1 cellular context compared by ENCODE assay signal in the genomic region with DNA sequence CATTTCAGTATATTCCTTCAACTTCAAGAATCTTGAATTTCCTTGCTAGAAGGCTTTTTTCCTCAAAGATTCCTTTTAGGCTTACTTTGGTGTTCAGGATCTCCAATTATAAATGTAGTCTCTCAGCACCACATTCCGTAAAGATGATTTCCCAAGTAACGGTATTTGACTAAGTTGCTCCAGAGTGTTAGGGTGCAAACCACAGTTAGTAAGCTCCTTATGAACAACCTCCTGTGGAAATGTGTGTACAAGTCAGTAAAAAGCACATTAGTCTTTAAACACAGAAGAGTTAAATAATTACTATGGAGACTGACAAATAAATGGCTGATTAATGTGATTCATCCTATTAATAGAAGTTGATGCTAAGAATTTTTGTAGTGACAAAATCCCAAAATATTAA.
TF ChIP-seq lines count a peak whose summit lies in the region.

No MANE protein-coding gene starts in this region.

TF ChIP-seq in K562, 482 proteins besides CTCF, POLR2A, EP300 and RAD21:
- TF ChIP-seq BMI1 (IDR thresholded peaks at IDR 0.05; ENCODE audit: low read length), result no peak
- no peak for TF ChIP-seq ZEB2 (IDR thresholded peaks at IDR 0.05)
- no peak for TF ChIP-seq CHCHD3 (CRISPR knock-in tag; IDR thresholded peaks at IDR 0.05)
- no peak for TF ChIP-seq MYNN (IDR thresholded peaks at IDR 0.05)
- no peak for TF ChIP-seq MYNN (CRISPR knock-in tag; IDR thresholded peaks at IDR 0.05)
- no peak for TF ChIP-seq DDX20 (tag; IDR thresholded peaks at IDR 0.05; ENCODE audit: low read depth)
- TF ChIP-seq, protein P1, sequence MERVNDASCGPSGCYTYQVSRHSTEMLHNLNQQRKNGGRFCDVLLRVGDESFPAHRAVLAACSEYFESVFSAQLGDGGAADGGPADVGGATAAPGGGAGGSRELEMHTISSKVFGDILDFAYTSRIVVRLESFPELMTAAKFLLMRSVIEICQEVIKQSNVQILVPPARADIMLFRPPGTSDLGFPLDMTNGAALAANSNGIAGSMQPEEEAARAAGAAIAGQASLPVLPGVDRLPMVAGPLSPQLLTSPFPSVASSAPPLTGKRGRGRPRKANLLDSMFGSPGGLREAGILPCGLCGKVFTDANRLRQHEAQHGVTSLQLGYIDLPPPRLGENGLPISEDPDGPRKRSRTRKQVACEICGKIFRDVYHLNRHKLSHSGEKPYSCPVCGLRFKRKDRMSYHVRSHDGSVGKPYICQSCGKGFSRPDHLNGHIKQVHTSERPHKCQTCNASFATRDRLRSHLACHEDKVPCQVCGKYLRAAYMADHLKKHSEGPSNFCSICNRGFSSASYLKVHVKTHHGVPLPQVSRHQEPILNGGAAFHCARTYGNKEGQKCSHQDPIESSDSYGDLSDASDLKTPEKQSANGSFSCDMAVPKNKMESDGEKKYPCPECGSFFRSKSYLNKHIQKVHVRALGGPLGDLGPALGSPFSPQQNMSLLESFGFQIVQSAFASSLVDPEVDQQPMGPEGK (CRISPR knock-in tag; IDR thresholded peaks at IDR 0.05; ENCODE audit: borderline replicate concordance), result no peak
- no peak for TF ChIP-seq ZNF75A (CRISPR knock-in tag; IDR thresholded peaks at IDR 0.05)
- TF ChIP-seq PML (IDR thresholded peaks at IDR 0.05; ENCODE audit: low read length), result 0 out of 2 replicates have a peak, but pooled peaks have one; percentile 8
- TF ChIP-seq, protein P2, sequence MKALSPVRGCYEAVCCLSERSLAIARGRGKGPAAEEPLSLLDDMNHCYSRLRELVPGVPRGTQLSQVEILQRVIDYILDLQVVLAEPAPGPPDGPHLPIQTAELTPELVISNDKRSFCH (CRISPR knock-in tag; IDR thresholded peaks at IDR 0.05), result no peak
- TF ChIP-seq, protein P2 (tag; IDR thresholded peaks at IDR 0.05), result no peak
- TF ChIP-seq MTA3 (IDR thresholded peaks at IDR 0.05; ENCODE audit: borderline replicate concordance), result no peak
- TF ChIP-seq ZNF347 (CRISPR knock-in tag; IDR thresholded peaks at IDR 0.05; ENCODE audit: low read depth), result no peak
- no peak for TF ChIP-seq FOXP1 (CRISPR knock-in tag; IDR thresholded peaks at IDR 0.05)
- TF ChIP-seq, protein P3, sequence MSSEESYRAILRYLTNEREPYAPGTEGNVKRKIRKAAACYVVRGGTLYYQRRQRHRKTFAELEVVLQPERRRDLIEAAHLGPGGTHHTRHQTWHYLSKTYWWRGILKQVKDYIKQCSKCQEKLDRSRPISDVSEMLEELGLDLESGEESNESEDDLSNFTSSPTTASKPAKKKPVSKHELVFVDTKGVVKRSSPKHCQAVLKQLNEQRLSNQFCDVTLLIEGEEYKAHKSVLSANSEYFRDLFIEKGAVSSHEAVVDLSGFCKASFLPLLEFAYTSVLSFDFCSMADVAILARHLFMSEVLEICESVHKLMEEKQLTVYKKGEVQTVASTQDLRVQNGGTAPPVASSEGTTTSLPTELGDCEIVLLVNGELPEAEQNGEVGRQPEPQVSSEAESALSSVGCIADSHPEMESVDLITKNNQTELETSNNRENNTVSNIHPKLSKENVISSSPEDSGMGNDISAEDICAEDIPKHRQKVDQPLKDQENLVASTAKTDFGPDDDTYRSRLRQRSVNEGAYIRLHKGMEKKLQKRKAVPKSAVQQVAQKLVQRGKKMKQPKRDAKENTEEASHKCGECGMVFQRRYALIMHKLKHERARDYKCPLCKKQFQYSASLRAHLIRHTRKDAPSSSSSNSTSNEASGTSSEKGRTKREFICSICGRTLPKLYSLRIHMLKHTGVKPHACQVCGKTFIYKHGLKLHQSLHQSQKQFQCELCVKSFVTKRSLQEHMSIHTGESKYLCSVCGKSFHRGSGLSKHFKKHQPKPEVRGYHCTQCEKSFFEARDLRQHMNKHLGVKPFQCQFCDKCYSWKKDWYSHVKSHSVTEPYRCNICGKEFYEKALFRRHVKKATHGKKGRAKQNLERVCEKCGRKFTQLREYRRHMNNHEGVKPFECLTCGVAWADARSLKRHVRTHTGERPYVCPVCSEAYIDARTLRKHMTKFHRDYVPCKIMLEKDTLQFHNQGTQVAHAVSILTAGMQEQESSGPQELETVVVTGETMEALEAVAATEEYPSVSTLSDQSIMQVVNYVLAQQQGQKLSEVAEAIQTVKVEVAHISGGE (CRISPR knock-in tag; IDR thresholded peaks at IDR 0.05), result no peak
- TF ChIP-seq FOS (IDR thresholded peaks at IDR 0.05; ENCODE audit: extremely low read depth, insufficient read length), result no peak
- no peak for TF ChIP-seq CBX2 (IDR thresholded peaks at IDR 0.05; ENCODE audit: insufficient read depth, low read length, poor library complexity, severe bottlenecking)
- TF ChIP-seq NUFIP1 (IDR thresholded peaks at IDR 0.05; ENCODE audit: partially characterized antibody), result no peak
- no peak for TF ChIP-seq KLF1 (tag; IDR thresholded peaks at IDR 0.05)
- TF ChIP-seq POLR2AphosphoS2 (IDR thresholded peaks at IDR 0.05; ENCODE audit: low read length), result peak; percentile 64; the same call in 1 of the 2 replicates
- TF ChIP-seq ZNF79 (CRISPR knock-in tag; IDR thresholded peaks at IDR 0.05; ENCODE audit: low read depth), result no peak
- TF ChIP-seq TCF7L2 (IDR thresholded peaks at IDR 0.05; ENCODE audit: low read depth, low read length), result no peak
- peak; percentile 5 for TF ChIP-seq POLR2B (IDR thresholded peaks at IDR 0.05; ENCODE audit: low read depth, partially characterized antibody)
- TF ChIP-seq, protein P4, sequence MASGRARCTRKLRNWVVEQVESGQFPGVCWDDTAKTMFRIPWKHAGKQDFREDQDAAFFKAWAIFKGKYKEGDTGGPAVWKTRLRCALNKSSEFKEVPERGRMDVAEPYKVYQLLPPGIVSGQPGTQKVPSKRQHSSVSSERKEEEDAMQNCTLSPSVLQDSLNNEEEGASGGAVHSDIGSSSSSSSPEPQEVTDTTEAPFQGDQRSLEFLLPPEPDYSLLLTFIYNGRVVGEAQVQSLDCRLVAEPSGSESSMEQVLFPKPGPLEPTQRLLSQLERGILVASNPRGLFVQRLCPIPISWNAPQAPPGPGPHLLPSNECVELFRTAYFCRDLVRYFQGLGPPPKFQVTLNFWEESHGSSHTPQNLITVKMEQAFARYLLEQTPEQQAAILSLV (tag; IDR thresholded peaks at IDR 0.05), result no peak
- TF ChIP-seq SNRNP70 (optimal IDR thresholded peaks at IDR 0.05; ENCODE audit: low read depth, low read length), result no peak
- TF ChIP-seq, protein P5, sequence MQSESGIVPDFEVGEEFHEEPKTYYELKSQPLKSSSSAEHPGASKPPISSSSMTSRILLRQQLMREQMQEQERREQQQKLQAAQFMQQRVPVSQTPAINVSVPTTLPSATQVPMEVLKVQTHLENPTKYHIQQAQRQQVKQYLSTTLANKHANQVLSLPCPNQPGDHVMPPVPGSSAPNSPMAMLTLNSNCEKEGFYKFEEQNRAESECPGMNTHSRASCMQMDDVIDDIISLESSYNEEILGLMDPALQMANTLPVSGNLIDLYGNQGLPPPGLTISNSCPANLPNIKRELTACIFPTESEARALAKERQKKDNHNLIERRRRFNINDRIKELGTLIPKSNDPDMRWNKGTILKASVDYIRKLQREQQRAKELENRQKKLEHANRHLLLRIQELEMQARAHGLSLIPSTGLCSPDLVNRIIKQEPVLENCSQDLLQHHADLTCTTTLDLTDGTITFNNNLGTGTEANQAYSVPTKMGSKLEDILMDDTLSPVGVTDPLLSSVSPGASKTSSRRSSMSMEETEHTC (IDR thresholded peaks at IDR 0.05), result no peak
- TF ChIP-seq, protein P6, sequence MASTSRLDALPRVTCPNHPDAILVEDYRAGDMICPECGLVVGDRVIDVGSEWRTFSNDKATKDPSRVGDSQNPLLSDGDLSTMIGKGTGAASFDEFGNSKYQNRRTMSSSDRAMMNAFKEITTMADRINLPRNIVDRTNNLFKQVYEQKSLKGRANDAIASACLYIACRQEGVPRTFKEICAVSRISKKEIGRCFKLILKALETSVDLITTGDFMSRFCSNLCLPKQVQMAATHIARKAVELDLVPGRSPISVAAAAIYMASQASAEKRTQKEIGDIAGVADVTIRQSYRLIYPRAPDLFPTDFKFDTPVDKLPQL (IDR thresholded peaks at IDR 0.05; ENCODE audit: extremely low read depth, insufficient read length), result no peak
- TF ChIP-seq ZNF224 (CRISPR knock-in tag; IDR thresholded peaks at IDR 0.05), result no peak
- TF ChIP-seq SUPT5H (IDR thresholded peaks at IDR 0.05), result peak; percentile 29; the same call in 1 of the 2 replicates
- TF ChIP-seq, protein P7, sequence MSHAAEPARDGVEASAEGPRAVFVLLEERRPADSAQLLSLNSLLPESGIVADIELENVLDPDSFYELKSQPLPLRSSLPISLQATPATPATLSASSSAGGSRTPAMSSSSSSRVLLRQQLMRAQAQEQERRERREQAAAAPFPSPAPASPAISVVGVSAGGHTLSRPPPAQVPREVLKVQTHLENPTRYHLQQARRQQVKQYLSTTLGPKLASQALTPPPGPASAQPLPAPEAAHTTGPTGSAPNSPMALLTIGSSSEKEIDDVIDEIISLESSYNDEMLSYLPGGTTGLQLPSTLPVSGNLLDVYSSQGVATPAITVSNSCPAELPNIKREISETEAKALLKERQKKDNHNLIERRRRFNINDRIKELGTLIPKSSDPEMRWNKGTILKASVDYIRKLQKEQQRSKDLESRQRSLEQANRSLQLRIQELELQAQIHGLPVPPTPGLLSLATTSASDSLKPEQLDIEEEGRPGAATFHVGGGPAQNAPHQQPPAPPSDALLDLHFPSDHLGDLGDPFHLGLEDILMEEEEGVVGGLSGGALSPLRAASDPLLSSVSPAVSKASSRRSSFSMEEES (CRISPR knock-in tag; IDR thresholded peaks at IDR 0.05), result no peak
- no peak for TF ChIP-seq ATF1 (CRISPR knock-in tag; IDR thresholded peaks at IDR 0.05)
- no peak for TF ChIP-seq ATF1 (tag; IDR thresholded peaks at IDR 0.05)
- TF ChIP-seq, protein P8, sequence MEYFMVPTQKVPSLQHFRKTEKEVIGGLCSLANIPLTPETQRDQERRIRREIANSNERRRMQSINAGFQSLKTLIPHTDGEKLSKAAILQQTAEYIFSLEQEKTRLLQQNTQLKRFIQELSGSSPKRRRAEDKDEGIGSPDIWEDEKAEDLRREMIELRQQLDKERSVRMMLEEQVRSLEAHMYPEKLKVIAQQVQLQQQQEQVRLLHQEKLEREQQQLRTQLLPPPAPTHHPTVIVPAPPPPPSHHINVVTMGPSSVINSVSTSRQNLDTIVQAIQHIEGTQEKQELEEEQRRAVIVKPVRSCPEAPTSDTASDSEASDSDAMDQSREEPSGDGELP (CRISPR knock-in tag; IDR thresholded peaks at IDR 0.05; ENCODE audit: borderline replicate concordance), result no peak
- TF ChIP-seq, protein P9, sequence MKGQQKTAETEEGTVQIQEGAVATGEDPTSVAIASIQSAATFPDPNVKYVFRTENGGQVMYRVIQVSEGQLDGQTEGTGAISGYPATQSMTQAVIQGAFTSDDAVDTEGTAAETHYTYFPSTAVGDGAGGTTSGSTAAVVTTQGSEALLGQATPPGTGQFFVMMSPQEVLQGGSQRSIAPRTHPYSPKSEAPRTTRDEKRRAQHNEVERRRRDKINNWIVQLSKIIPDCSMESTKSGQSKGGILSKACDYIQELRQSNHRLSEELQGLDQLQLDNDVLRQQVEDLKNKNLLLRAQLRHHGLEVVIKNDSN (CRISPR knock-in tag; IDR thresholded peaks at IDR 0.05), result no peak
- TF ChIP-seq, protein P10, sequence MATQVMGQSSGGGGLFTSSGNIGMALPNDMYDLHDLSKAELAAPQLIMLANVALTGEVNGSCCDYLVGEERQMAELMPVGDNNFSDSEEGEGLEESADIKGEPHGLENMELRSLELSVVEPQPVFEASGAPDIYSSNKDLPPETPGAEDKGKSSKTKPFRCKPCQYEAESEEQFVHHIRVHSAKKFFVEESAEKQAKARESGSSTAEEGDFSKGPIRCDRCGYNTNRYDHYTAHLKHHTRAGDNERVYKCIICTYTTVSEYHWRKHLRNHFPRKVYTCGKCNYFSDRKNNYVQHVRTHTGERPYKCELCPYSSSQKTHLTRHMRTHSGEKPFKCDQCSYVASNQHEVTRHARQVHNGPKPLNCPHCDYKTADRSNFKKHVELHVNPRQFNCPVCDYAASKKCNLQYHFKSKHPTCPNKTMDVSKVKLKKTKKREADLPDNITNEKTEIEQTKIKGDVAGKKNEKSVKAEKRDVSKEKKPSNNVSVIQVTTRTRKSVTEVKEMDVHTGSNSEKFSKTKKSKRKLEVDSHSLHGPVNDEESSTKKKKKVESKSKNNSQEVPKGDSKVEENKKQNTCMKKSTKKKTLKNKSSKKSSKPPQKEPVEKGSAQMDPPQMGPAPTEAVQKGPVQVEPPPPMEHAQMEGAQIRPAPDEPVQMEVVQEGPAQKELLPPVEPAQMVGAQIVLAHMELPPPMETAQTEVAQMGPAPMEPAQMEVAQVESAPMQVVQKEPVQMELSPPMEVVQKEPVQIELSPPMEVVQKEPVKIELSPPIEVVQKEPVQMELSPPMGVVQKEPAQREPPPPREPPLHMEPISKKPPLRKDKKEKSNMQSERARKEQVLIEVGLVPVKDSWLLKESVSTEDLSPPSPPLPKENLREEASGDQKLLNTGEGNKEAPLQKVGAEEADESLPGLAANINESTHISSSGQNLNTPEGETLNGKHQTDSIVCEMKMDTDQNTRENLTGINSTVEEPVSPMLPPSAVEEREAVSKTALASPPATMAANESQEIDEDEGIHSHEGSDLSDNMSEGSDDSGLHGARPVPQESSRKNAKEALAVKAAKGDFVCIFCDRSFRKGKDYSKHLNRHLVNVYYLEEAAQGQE (CRISPR knock-in tag; IDR thresholded peaks at IDR 0.05; ENCODE audit: low read depth), result no peak
- no peak for TF ChIP-seq SRF (CRISPR knock-in tag; IDR thresholded peaks at IDR 0.05)
